In the genomic region with DNA sequence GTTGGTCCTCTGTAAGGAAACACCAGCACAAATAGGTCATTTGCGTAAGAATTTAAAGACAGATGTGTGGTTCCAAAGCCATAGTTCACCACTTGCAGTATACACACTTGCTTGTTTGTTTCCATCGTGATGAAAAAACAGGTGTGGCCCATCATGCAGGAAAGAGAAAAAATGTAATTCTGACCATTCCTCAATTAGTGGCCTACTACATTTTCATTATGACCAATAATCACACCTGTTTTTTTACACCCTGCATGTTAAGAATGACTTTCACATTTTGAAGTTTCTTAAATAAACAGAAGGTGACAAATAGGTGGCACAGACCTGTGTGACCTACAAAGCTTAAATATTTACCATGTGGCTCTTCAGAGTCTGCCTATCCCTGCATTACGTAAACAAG, we compare ENCODE assay signal across 3 cellular contexts.
TF ChIP-seq lines count a peak whose summit lies in the region.

No MANE protein-coding gene starts in this region.

TF ChIP-seq in SK-N-SH, 30 proteins besides CTCF, POLR2A, EP300 and RAD21:
- TF ChIP-seq SIN3A (IDR thresholded peaks at IDR 0.05; ENCODE audit: borderline replicate concordance, low read depth, low read length), result no peak
- no peak for TF ChIP-seq FOXJ3 (CRISPR knock-in tag; IDR thresholded peaks at IDR 0.05)
- no peak for TF ChIP-seq ELF1 (IDR thresholded peaks at IDR 0.05)
- TF ChIP-seq TCF12 (IDR thresholded peaks at IDR 0.05), result no peak
- TF ChIP-seq, protein P1, sequence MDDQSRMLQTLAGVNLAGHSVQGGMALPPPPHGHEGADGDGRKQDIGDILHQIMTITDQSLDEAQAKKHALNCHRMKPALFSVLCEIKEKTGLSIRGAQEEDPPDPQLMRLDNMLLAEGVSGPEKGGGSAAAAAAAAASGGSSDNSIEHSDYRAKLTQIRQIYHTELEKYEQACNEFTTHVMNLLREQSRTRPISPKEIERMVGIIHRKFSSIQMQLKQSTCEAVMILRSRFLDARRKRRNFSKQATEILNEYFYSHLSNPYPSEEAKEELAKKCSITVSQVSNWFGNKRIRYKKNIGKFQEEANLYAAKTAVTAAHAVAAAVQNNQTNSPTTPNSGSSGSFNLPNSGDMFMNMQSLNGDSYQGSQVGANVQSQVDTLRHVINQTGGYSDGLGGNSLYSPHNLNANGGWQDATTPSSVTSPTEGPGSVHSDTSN (IDR thresholded peaks at IDR 0.05), result no peak
- TF ChIP-seq JUND (IDR thresholded peaks at IDR 0.05), result no peak
- no peak for TF ChIP-seq USF1 (IDR thresholded peaks at IDR 0.05; ENCODE audit: borderline replicate concordance, low read depth)
- TF ChIP-seq MXI1 (IDR thresholded peaks at IDR 0.05; ENCODE audit: low read depth, low read length), result no peak
- TF ChIP-seq, protein P2, sequence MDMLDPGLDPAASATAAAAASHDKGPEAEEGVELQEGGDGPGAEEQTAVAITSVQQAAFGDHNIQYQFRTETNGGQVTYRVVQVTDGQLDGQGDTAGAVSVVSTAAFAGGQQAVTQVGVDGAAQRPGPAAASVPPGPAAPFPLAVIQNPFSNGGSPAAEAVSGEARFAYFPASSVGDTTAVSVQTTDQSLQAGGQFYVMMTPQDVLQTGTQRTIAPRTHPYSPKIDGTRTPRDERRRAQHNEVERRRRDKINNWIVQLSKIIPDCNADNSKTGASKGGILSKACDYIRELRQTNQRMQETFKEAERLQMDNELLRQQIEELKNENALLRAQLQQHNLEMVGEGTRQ (IDR thresholded peaks at IDR 0.05; ENCODE audit: borderline replicate concordance, low read depth, low read length), result no peak
- no peak for TF ChIP-seq FOSL2 (IDR thresholded peaks at IDR 0.05; ENCODE audit: borderline replicate concordance, low read depth)
- no peak for TF ChIP-seq FOXM1 (IDR thresholded peaks at IDR 0.05; ENCODE audit: low read depth)
- TF ChIP-seq RCOR1 (IDR thresholded peaks at IDR 0.05; ENCODE audit: low read length), result no peak
- TF ChIP-seq RXRA (IDR thresholded peaks at IDR 0.05; ENCODE audit: borderline replicate concordance, low read depth), result no peak
- TF ChIP-seq GATA2 (CRISPR knock-in tag; IDR thresholded peaks at IDR 0.05), result no peak
- no peak for TF ChIP-seq TEAD4 (IDR thresholded peaks at IDR 0.05; ENCODE audit: borderline replicate concordance, insufficient read depth)
- TF ChIP-seq, protein P3, sequence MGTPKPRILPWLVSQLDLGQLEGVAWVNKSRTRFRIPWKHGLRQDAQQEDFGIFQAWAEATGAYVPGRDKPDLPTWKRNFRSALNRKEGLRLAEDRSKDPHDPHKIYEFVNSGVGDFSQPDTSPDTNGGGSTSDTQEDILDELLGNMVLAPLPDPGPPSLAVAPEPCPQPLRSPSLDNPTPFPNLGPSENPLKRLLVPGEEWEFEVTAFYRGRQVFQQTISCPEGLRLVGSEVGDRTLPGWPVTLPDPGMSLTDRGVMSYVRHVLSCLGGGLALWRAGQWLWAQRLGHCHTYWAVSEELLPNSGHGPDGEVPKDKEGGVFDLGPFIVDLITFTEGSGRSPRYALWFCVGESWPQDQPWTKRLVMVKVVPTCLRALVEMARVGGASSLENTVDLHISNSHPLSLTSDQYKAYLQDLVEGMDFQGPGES (IDR thresholded peaks at IDR 0.05; ENCODE audit: low read depth, low read length), result no peak
- TF ChIP-seq, protein P4, sequence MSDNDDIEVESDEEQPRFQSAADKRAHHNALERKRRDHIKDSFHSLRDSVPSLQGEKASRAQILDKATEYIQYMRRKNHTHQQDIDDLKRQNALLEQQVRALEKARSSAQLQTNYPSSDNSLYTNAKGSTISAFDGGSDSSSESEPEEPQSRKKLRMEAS (IDR thresholded peaks at IDR 0.05; ENCODE audit: low read depth), result no peak

TF ChIP-seq in SK-N-SH treated with all-trans-retinoic acid at 6 μM for 48 hours, 23 proteins besides CTCF, POLR2A, EP300 and RAD21:
- TF ChIP-seq ZNF8 (CRISPR knock-in tag; IDR thresholded peaks at IDR 0.05) (no peak), ZNF70 (CRISPR knock-in tag; IDR thresholded peaks at IDR 0.05) (no peak), ZFP3 (CRISPR knock-in tag; IDR thresholded peaks at IDR 0.05) (no peak), ZNF565 (CRISPR knock-in tag; conservative IDR thresholded peaks at IDR 0.05; ENCODE audit: low read depth) (no peak), ZFP30 (CRISPR knock-in tag; IDR thresholded peaks at IDR 0.05) (no peak), PPARA (CRISPR knock-in tag; IDR thresholded peaks at IDR 0.05; ENCODE audit: borderline replicate concordance) (no peak), OSR1 (CRISPR knock-in tag; IDR thresholded peaks at IDR 0.05) (no peak)
TF ChIP-seq in SK-N-SH treated with all-trans-retinoic acid at 6 μM for 48 hours: peak in this region for 0.

TF ChIP-seq in IMR-90, 13 proteins besides CTCF, POLR2A, EP300 and RAD21:
- TF ChIP-seq FOS (IDR thresholded peaks at IDR 0.05; ENCODE audit: low read depth, low read length) (no peak), MAZ (IDR thresholded peaks at IDR 0.05; ENCODE audit: borderline replicate concordance, low read depth, low read length) (no peak), CHD1 (IDR thresholded peaks at IDR 0.05; ENCODE audit: low read depth, low read length) (no peak), SMC3 (IDR thresholded peaks at IDR 0.05; ENCODE audit: low read depth, low read length) (no peak)
